16 cellular contexts compared by ENCODE assay signal in genomic region chr14:62097824-62098223, GRCh38.
"Had no signal": no experiment of that assay in that cellular context is flagged by ENCODE, and none has a peak within 500 bp of the region (broad histone marks: within the 10 kb centered on the region; RNA-seq: fewer than 3 reads in every experiment).

No MANE protein-coding gene starts in this region.

- FAIRE-seq: colon, islet of Langerhans had no signal

- H3K27me3 Mint-ChIP-seq: dendritic cell treated with granulocyte-macrophage colony-stimulating factor and Interleukin-4, amounts not matched to agents 40 ng/mL and 50 ng/mL, for 4 days had no signal

- H3K4me3 ChIP-seq: psoas muscle, right lobe of liver, spleen had no signal

- H3K27ac ChIP-seq: psoas muscle, right lobe of liver had no signal

- H3K9me3 ChIP-seq: psoas muscle, right lobe of liver had no signal

- H3K36me3 ChIP-seq: right lobe of liver, spleen had no signal

- H3K9me3 Mint-ChIP-seq: dendritic cell treated with granulocyte-macrophage colony-stimulating factor and Interleukin-4, amounts not matched to agents 40 ng/mL and 50 ng/mL, for 4 days had no signal

- H3K27ac Mint-ChIP-seq: dendritic cell treated with granulocyte-macrophage colony-stimulating factor and Interleukin-4, amounts not matched to agents 40 ng/mL and 50 ng/mL, for 4 days had no signal

- H3K4me3 Mint-ChIP-seq: dendritic cell treated with granulocyte-macrophage colony-stimulating factor and Interleukin-4, amounts not matched to agents 40 ng/mL and 50 ng/mL, for 4 days had no signal

- DNase-seq: cerebellar nuclear complex; foreskin melanocyte; head of caudate nucleus; hippocampal formation; kidney glomerular epithelial cell; naive thymus-derived CD8-positive, alpha-beta T cell; psoas muscle; retina; right lobe of liver; spleen; stimulated activated CD4-positive, alpha-beta T cell treated with anti-CD3 and anti-CD28 coated beads, Interleukin-2, amount 100 ng/mL, for 24 hours; stimulated activated CD4-positive, alpha-beta T cell treated with anti-CD3 and anti-CD28 coated beads, Interleukin-4, amount 100 ng/mL, for 4 hours; stimulated activated naive CD4-positive, alpha-beta T cell treated with Interleukin-2 at 50 U/mL for 16 hours had no signal

- H3K27me3 ChIP-seq: right lobe of liver, spleen had no signal

- H3K36me3 Mint-ChIP-seq: naive thymus-derived CD8-positive, alpha-beta T cell had no signal

- ATAC-seq: naive thymus-derived CD8-positive, alpha-beta T cell; psoas muscle; right lobe of liver had no signal

- H3K4me1 ChIP-seq: psoas muscle, right lobe of liver had no signal
